17 cellular contexts compared by ENCODE assay signal in the genomic region with DNA sequence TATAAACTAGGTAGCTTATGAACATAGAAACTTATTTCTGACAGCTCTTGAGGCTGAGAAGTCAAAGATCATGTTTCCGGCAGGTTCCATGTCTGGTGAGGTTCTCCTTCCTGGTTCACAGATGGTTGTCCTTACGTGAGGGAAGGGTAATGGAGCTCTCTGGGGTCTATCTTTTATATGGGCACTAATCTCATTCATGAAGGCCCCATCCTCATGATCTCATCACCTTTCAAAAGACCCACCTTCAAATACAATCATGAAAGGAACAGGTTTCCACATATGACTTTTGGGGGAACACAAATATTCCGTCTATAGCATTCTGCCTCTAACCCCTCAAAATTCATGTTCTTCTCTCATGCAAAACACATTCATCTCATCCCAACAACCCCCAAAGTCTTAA.
DNase-seq lines count a peak whose midpoint lies in the region; TF ChIP-seq lines count a peak whose summit lies in the region.
"Had no signal": no experiment of that assay in that cellular context is flagged by ENCODE, and none has a peak within 500 bp of the region (broad histone marks: within the 10 kb centered on the region; RNA-seq: fewer than 3 reads in every experiment).

No MANE protein-coding gene starts in this region.

- H3K36me3 Mint-ChIP-seq in nephron (ENCODE audit: low read depth): no peaks in the 10 kb centered on the region

- 95% methylated on average over 3 of the region's 3 CpGs for WGBS in hepatocyte (ENCODE audit: low lambda C conversion rate, missing lambda C conversion rate)
- WGBS in GM23248 (ENCODE audit: low coverage in 1 of 2, low lambda C conversion rate in 2 of 2, missing lambda C conversion rate in 2 of 2), 2 experiments: 87 to 90% methylated on average over 3 of the region's 3 CpGs

- H3K4me1 ChIP-seq in hepatocyte (ENCODE audit: insufficient read depth) (peaks cover 23% of the 10 kb centered on the region), GM23248 (ENCODE audit: insufficient read depth) (no peaks in the 10 kb centered on the region)

- H3K27me3 ChIP-seq in hepatocyte (no peaks in the 10 kb centered on the region), GM23248 (replicated peaks; ENCODE audit: insufficient read depth) (no peaks in the 10 kb centered on the region)
- H3K27me3 ChIP-seq: BE2C had no signal

- H3K4me3 ChIP-seq in hepatocyte (no peak overlapping the region), GM23248 (no peak overlapping the region)
- H3K4me3 ChIP-seq: GM23338 had no signal

- no peaks in the 10 kb centered on the region for H3K9me3 Mint-ChIP-seq in nephron
- H3K9me3 Mint-ChIP-seq: GM23338 had no signal

- no peaks in the 10 kb centered on the region for H3K79me2 ChIP-seq in hepatocyte
- H3K79me2 ChIP-seq in GM23248 (ENCODE audit: insufficient read depth): no peaks in the 10 kb centered on the region

- TF ChIP-seq CTCF in hepatocyte (IDR thresholded peaks at IDR 0.05; ENCODE audit: poor library complexity): no peak
- no peak for TF ChIP-seq CTCF in nephron (IDR thresholded peaks at IDR 0.05; ENCODE audit: unreplicated experiment in 3 of 3)
- no peak for TF ChIP-seq CTCF in GM13977 (IDR thresholded peaks at IDR 0.05; ENCODE audit: extremely low read depth, insufficient read depth, missing control alignments)

- H3K9me3 ChIP-seq in hepatocyte (ENCODE audit: low read depth): no peaks in the 10 kb centered on the region
- no peaks in the 10 kb centered on the region for H3K9me3 ChIP-seq in GM23248 (ENCODE audit: low read depth)
- H3K9me3 ChIP-seq: BE2C had no signal

- H4K20me1 ChIP-seq in hepatocyte (ENCODE audit: insufficient read depth, poor library complexity, severe bottlenecking) (no peaks in the 10 kb centered on the region), GM23248 (ENCODE audit: insufficient read depth) (no peaks in the 10 kb centered on the region)

- no peaks in the 10 kb centered on the region for H3F3A ChIP-seq in GM23248 (ENCODE audit: insufficient read depth)

- H3K27ac ChIP-seq in cingulate gyrus (ENCODE audit: low read depth, low read length): peak overlapping the region; percentile 96
- H3K27ac ChIP-seq in hepatocyte: peak overlapping the region; percentile 77
- H3K27ac ChIP-seq in GM23248: no peak overlapping the region
- H3K27ac ChIP-seq: KMS-11 had no signal

- peak overlapping the region; percentile 81 to 97 (median 91) for H3K27ac Mint-ChIP-seq in nephron
- H3K27ac Mint-ChIP-seq: GM23338 had no signal

- peaks cover 36% of the 10 kb centered on the region for H3K4me1 Mint-ChIP-seq in nephron

- H3K9me2 ChIP-seq in hepatocyte (replicated peaks; ENCODE audit: insufficient read depth) (no peaks in the 10 kb centered on the region), GM23248 (ENCODE audit: insufficient read depth) (no peaks in the 10 kb centered on the region)

- DNase-seq in hepatocyte (ENCODE audit: low spot score) (no peak), GM13977 (ENCODE audit: low spot score) (no peak), NCI-H1417 (lab: John Stamatoyannopoulos, UW) (no peak), GM23248 (no peak)
- no peak for DNase-seq in activated T-cell treated with anti-CD3 and anti-CD28 coated beads, Interleukin-2, amount 50 U/mL, for 48 hours
- DNase-seq: BE2C, DMS79, HCEC 1CT, NCI-H1092 treated with DMSO at 0.1 percent for 48 hours, NCI-H2029 treated with DMSO at 0.1 percent for 48 hours, NCI-H345, NCI-H524 treated with DMSO at 0.1 percent for 48 hours, NCI-H82 had no signal

- no peaks in the 10 kb centered on the region for H3K36me3 ChIP-seq in hepatocyte (replicated peaks; ENCODE audit: insufficient read depth, low read depth)
- H3K36me3 ChIP-seq in GM23248 (ENCODE audit: low read depth): no peaks in the 10 kb centered on the region
- H3K36me3 ChIP-seq: BE2C had no signal

- no peaks in the 10 kb centered on the region for H3K27me3 Mint-ChIP-seq in nephron (ENCODE audit: low read depth)

- H2AFZ ChIP-seq in hepatocyte (no peak overlapping the region), GM23248 (no peak overlapping the region)

- no peak overlapping the region for H3K9ac ChIP-seq in GM23248
- H3K9ac ChIP-seq: KMS-11 had no signal

- in situ Hi-C loops in GM13977 (cut with MboI; ENCODE audit: low pct_unique_long_range_greater_than_20kb, low sequenced_read_pairs, unreplicated experiment): no loop called here
- in situ Hi-C loops in GM23248 (cut with MboI): no loop called here

- peak overlapping the region; percentile 51 for H3K4me2 ChIP-seq in hepatocyte
- no peak overlapping the region for H3K4me2 ChIP-seq in GM23248 (ENCODE audit: unreplicated experiment)
- H3K4me2 ChIP-seq: GM23338, KMS-11 had no signal

- no peak overlapping the region for H3K4me3 Mint-ChIP-seq in nephron
- H3K4me3 Mint-ChIP-seq: GM23338 had no signal
